8 cellular contexts compared by ENCODE assay signal in genomic region chr10:133520193-133520738, GRCh38.
DNase-seq lines count a peak whose midpoint lies in the region; ATAC-seq lines count a peak whose summit lies in the region.

No MANE protein-coding gene starts in this region.

- H3K4me1 Mint-ChIP-seq in T-helper 2 cell treated with Interferon-gamma antibody and Interleukin-4, amounts not matched to agents 5 μg/mL and 100 μg/mL, for 36 hours (ENCODE audit: low read depth) = peaks cover 7% of the 10 kb centered on the region

- DNase-seq in GM04504 (ENCODE audit: low read depth) (peak; percentile 21), Kasumi-1 (lab: John Stamatoyannopoulos, UW) (peak; percentile 82 to 87), iPS DF 19.7 (ENCODE audit: low read depth, low spot score) (peak; percentile 1), cortex of kidney (lab: John Stamatoyannopoulos, UW) (no peak)
- DNase-seq in T-helper 2 cell treated with Interferon-gamma antibody and Interleukin-4, amounts not matched to agents 5 μg/mL and 100 μg/mL, for 36 hours (ENCODE audit: low spot score) = peak; percentile 84
- DNase-seq in stimulated activated CD4-positive, alpha-beta T cell treated with anti-CD3 and anti-CD28 coated beads, Interleukin-12 subunit alpha, Interleukin-12 subunit beta, amount 100 ng/mL, for 4 hours = peak; percentile 94

- peaks cover 45% of the 10 kb centered on the region for H3K27me3 Mint-ChIP-seq in T-helper 2 cell treated with Interferon-gamma antibody and Interleukin-4, amounts not matched to agents 5 μg/mL and 100 μg/mL, for 36 hours (ENCODE audit: low read depth)

- peaks cover 12% of the 10 kb centered on the region for H3K9me3 Mint-ChIP-seq in T-helper 2 cell treated with Interferon-gamma antibody and Interleukin-4, amounts not matched to agents 5 μg/mL and 100 μg/mL, for 36 hours

- no peak overlapping the region for H3K27ac Mint-ChIP-seq in T-helper 2 cell treated with Interferon-gamma antibody and Interleukin-4, amounts not matched to agents 5 μg/mL and 100 μg/mL, for 36 hours

- H3K36me3 Mint-ChIP-seq in T-helper 2 cell treated with Interferon-gamma antibody and Interleukin-4, amounts not matched to agents 5 μg/mL and 100 μg/mL, for 36 hours (ENCODE audit: low read depth) = no peaks in the 10 kb centered on the region

- peak overlapping the region; percentile 41 for H3K4me3 Mint-ChIP-seq in T-helper 2 cell treated with Interferon-gamma antibody and Interleukin-4, amounts not matched to agents 5 μg/mL and 100 μg/mL, for 36 hours

- peak overlapping the region; percentile 37 for H3K27ac ChIP-seq in angular gyrus (ENCODE audit: low read depth, low read length)

- peak; percentile 97 for ATAC-seq in GM21723 (IDR thresholded peaks at IDR 0.05; ENCODE audit: unreplicated experiment)
